Comparison of ENCODE assay signal across 9 cellular contexts in genomic region chr2:175282300-175282699, GRCh38.
DNase-seq lines count a peak whose midpoint lies in the region; ATAC-seq and TF ChIP-seq lines count a peak whose summit lies in the region.
"Had no signal": no experiment of that assay in that cellular context is flagged by ENCODE, and none has a peak within 500 bp of the region (broad histone marks: within the 10 kb centered on the region; RNA-seq: fewer than 3 reads in every experiment).

No MANE protein-coding gene starts in this region.

- peak; percentile 99 for ATAC-seq in activated CD8-positive, alpha-beta T cell treated with anti-CD3 and anti-CD28 coated beads for 36 hours
- ATAC-seq in GM19328 (IDR thresholded peaks at IDR 0.05; ENCODE audit: unreplicated experiment), result no peak

- peaks cover 3% of the 10 kb centered on the region for H3K4me1 Mint-ChIP-seq in activated CD8-positive, alpha-beta T cell treated with anti-CD3 and anti-CD28 coated beads for 36 hours (ENCODE audit: low read depth)

- H3K4me1 ChIP-seq in HEK293 (ENCODE audit: control insufficient read depth, insufficient read depth, low read length) (no peaks in the 10 kb centered on the region), tibial nerve (no peaks in the 10 kb centered on the region)

- H3K9me3 ChIP-seq in HEK293 (ENCODE audit: control insufficient read depth, insufficient read depth, low read depth, low read length), result no peaks in the 10 kb centered on the region
- no peaks in the 10 kb centered on the region for H3K9me3 ChIP-seq in tibial nerve

- WGBS in tibial nerve, 2 donors, result 79 to 82% methylated on average over 1 of the region's 1 CpG

- TF ChIP-seq EP300 in tibial nerve (IDR thresholded peaks at IDR 0.05), result no peak

- CTCF ChIA-PET in HEK293 (lab: Yijun Ruan, JAX), result interaction anchor here (0.6 to 13.7 kb wide), 33 partner anchors 10 to 839 kb away, joined by 3 to 129 read pairs (median 4); no protein-coding TSS in a partner anchor
- CTCF ChIA-PET in activated CD8-positive, alpha-beta T cell treated with anti-CD3 and anti-CD28 coated beads for 36 hours (lab: Charles Lee), result interaction anchor here (0.8 to 5.3 kb wide), 18 partner anchors 10 to 246 kb away, joined by 3 to 55 read pairs (median 6); no protein-coding TSS in a partner anchor

- H3K4me3 ChIP-seq in HEK293 (ENCODE audit: low read depth, low read length) (no peak overlapping the region), tibial nerve (no peak overlapping the region)

- no peak overlapping the region for H3K4me3 Mint-ChIP-seq in activated CD8-positive, alpha-beta T cell treated with anti-CD3 and anti-CD28 coated beads for 36 hours
- H3K4me3 Mint-ChIP-seq: T-helper 1 cell treated with Interleukin-12 subunit alpha and Interleukin-12 subunit beta and Interleukin-4 antibody, amounts not matched to agents 30 μg/mL and 1 μg/mL, for 36 hours had no signal

- POLR2A ChIA-PET in HEK293 (lab: Yijun Ruan, JAX), result no interaction called here
- POLR2A ChIA-PET in activated CD8-positive, alpha-beta T cell treated with anti-CD3 and anti-CD28 coated beads for 36 hours (lab: Charles Lee), result interaction anchor here (0.8 to 1.2 kb wide), 2 partner anchors 9 to 101 kb away, joined by 3 read pairs; no protein-coding TSS in a partner anchor

- H3K27ac ChIP-seq in HEK293 (ENCODE audit: extremely low read depth, low read depth, low read length), result no peak overlapping the region
- no peak overlapping the region for H3K27ac ChIP-seq in tibial nerve

- H3K9me3 Mint-ChIP-seq in activated CD8-positive, alpha-beta T cell treated with anti-CD3 and anti-CD28 coated beads for 36 hours, result no peaks in the 10 kb centered on the region
- H3K9me3 Mint-ChIP-seq: T-helper 1 cell treated with Interleukin-12 subunit alpha and Interleukin-12 subunit beta and Interleukin-4 antibody, amounts not matched to agents 30 μg/mL and 1 μg/mL, for 36 hours had no signal

- TF ChIP-seq POLR2A in tibial nerve (IDR thresholded peaks at IDR 0.05), result no peak

- intact Hi-C loops in activated CD8-positive, alpha-beta T cell treated with anti-CD3 and anti-CD28 coated beads for 36 hours (cut with micrococcal nuclease), result loop anchor here (2.0 to 10.0 kb wide), 2 partner anchors 77 to 247 kb away; no protein-coding TSS in a partner anchor

- H3K27me3 ChIP-seq in tibial nerve, result no peaks in the 10 kb centered on the region

- H3K36me3 ChIP-seq in HEK293 (ENCODE audit: control insufficient read depth in 2 of 2, insufficient read depth in 1 of 2, low read length in 2 of 2) (no peaks in the 10 kb centered on the region), tibial nerve (no peaks in the 10 kb centered on the region)

- TF ChIP-seq CTCF in HEK293 (tag by site-specific recombination; IDR thresholded peaks at IDR 0.05) (peak; percentile 16; the same call in 1 of the 2 replicates), tibial nerve (IDR thresholded peaks at IDR 0.05) (peak in 4 of 5 experiments; percentile 8 to 33 (median 20))
- TF ChIP-seq CTCF in activated CD8-positive, alpha-beta T cell treated with anti-CD3 and anti-CD28 coated beads for 36 hours (IDR thresholded peaks at IDR 0.05), result peak; percentile 61

- H3K27me3 Mint-ChIP-seq in activated CD8-positive, alpha-beta T cell treated with anti-CD3 and anti-CD28 coated beads for 36 hours, result peaks cover 3% of the 10 kb centered on the region

- H3K36me3 Mint-ChIP-seq in activated CD8-positive, alpha-beta T cell treated with anti-CD3 and anti-CD28 coated beads for 36 hours (ENCODE audit: low read depth), result no peaks in the 10 kb centered on the region

- DNase-seq in DMS79 treated with DMSO at 0.1 percent for 48 hours (lab: John Stamatoyannopoulos, UW) (peak; percentile 53), NCI-H1694 treated with DMSO at 0.1 percent for 48 hours (lab: John Stamatoyannopoulos, UW) (peak; percentile 88), iPS-NIHi7 (ENCODE audit: extremely low spot score) (peak; percentile 65), tibial nerve (ENCODE audit: low spot score in 2 of 2) (no peak), nucleus accumbens (lab: John Stamatoyannopoulos, UW) (no peak)
- DNase-seq in activated CD8-positive, alpha-beta T cell treated with anti-CD3 and anti-CD28 coated beads for 36 hours, result no peak

- no peak overlapping the region for H3K27ac Mint-ChIP-seq in activated CD8-positive, alpha-beta T cell treated with anti-CD3 and anti-CD28 coated beads for 36 hours
- H3K27ac Mint-ChIP-seq: T-helper 1 cell treated with Interleukin-12 subunit alpha and Interleukin-12 subunit beta and Interleukin-4 antibody, amounts not matched to agents 30 μg/mL and 1 μg/mL, for 36 hours had no signal

TF ChIP-seq in HEK293, 187 proteins besides CTCF, POLR2A, EP300 and RAD21:
- peak; percentile 42; the same call in 1 of the 2 replicates for TF ChIP-seq ZNF654 (tag by site-specific recombination; IDR thresholded peaks at IDR 0.05; ENCODE audit: low read depth)
- TF ChIP-seq ZNF221 (tag by site-specific recombination; IDR thresholded peaks at IDR 0.05; ENCODE audit: borderline replicate concordance), result no peak
- no peak for TF ChIP-seq HOXC10 (CRISPR knock-in tag; IDR thresholded peaks at IDR 0.05)
- TF ChIP-seq OSR2 (tag by site-specific recombination; IDR thresholded peaks at IDR 0.05), result peak; percentile 46
- peak; percentile 91 for TF ChIP-seq SP7 (tag by site-specific recombination; IDR thresholded peaks at IDR 0.05)

Comparison
In these comparisons a context has a peak if more than half of its experiments do, and no peak if none do; other contexts are left out.
1. DNase-seq: peak in DMS79 treated with DMSO at 0.1 percent for 48 hours (single experiment), NCI-H1694 treated with DMSO at 0.1 percent for 48 hours (single experiment) and iPS-NIHi7 (single experiment); none in activated CD8-positive, alpha-beta T cell treated with anti-CD3 and anti-CD28 coated beads for 36 hours (single experiment), tibial nerve (0 of 2) and nucleus accumbens (0 of 56).
2. Peak in every context shown above with its lines, with median percentiles within 50 percentile points of each other: CTCF ChIP-seq.